In genomic region chr2:57621984-57622383, GRCh38 we compare ENCODE assay signal across 1 cellular context.
TF ChIP-seq lines count a peak whose summit lies in the region.

No MANE protein-coding gene starts in this region.

TF ChIP-seq in H1, 55 proteins besides CTCF, POLR2A, EP300 and RAD21 (continued from another document):
- peak; percentile 35 for TF ChIP-seq NANOG (IDR thresholded peaks at IDR 0.05; ENCODE audit: insufficient read depth, low read depth, low read length, poor library complexity, severe bottlenecking)
- TF ChIP-seq CHD7 (IDR thresholded peaks at IDR 0.05; ENCODE audit: insufficient replicate concordance, low read length): peak; percentile 20
- no peak for TF ChIP-seq GTF2F1 (IDR thresholded peaks at IDR 0.05; ENCODE audit: borderline replicate concordance, low read depth, low read length)
- TF ChIP-seq SP4 (IDR thresholded peaks at IDR 0.05; ENCODE audit: low read length): no peak
- no peak for TF ChIP-seq ATF2 (IDR thresholded peaks at IDR 0.05; ENCODE audit: low read length)
- no peak for TF ChIP-seq RFX5 (IDR thresholded peaks at IDR 0.05; ENCODE audit: borderline replicate concordance, low read depth, low read length)
- TF ChIP-seq KDM1A (IDR thresholded peaks at IDR 0.05; ENCODE audit: borderline replicate concordance, low read length): no peak
- no peak for TF ChIP-seq SIX5 (IDR thresholded peaks at IDR 0.05; ENCODE audit: low read depth, low read length)
